ENCODE assay signal across 1 cellular context in genomic region chr20:57417830-57418780, GRCh38.
TF ChIP-seq lines count a peak whose summit lies in the region.

No MANE protein-coding gene starts in this region.

TF ChIP-seq in A549, 52 proteins besides CTCF, POLR2A, EP300 and RAD21 (continued from another document):
- TF ChIP-seq ELK1 (IDR thresholded peaks at IDR 0.05; ENCODE audit: low read depth, low read length) (no peak), CHD4 (IDR thresholded peaks at IDR 0.05; ENCODE audit: borderline replicate concordance) (no peak), FOXS1 (CRISPR knock-in tag; IDR thresholded peaks at IDR 0.05) (no peak), SREBF2 (IDR thresholded peaks at IDR 0.05) (no peak), BHLHE40 (IDR thresholded peaks at IDR 0.05; ENCODE audit: low read depth, low read length) (no peak), HMGXB4 (CRISPR knock-in tag; IDR thresholded peaks at IDR 0.05; ENCODE audit: borderline replicate concordance) (no peak), ZSCAN20 (CRISPR knock-in tag; IDR thresholded peaks at IDR 0.05) (no peak), RCOR1 (IDR thresholded peaks at IDR 0.05; ENCODE audit: low read depth, low read length) (no peak), MAZ (IDR thresholded peaks at IDR 0.05; ENCODE audit: borderline replicate concordance, low read depth, low read length) (no peak), JUN (IDR thresholded peaks at IDR 0.05) (no peak), ESRRA (IDR thresholded peaks at IDR 0.05; ENCODE audit: borderline replicate concordance, low read length) (no peak), HOXB5 (CRISPR knock-in tag; IDR thresholded peaks at IDR 0.05) (no peak), TFCP2L1 (CRISPR knock-in tag; IDR thresholded peaks at IDR 0.05) (no peak), HEYL (CRISPR knock-in tag; IDR thresholded peaks at IDR 0.05) (no peak)
